Comparison of ENCODE assay signal across 1 cellular context in genomic region chr17:82022310-82022980, GRCh38.
TF ChIP-seq lines count a peak whose summit lies in the region.

CENPX (minus strand) TSS chr17:82022878; CDS start chr17:82022861, 17 bp downstream.

TF ChIP-seq in HEK293, 187 proteins besides CTCF, POLR2A, EP300 and RAD21 (continued from another document and continues in another):
- TF ChIP-seq ZNF23 (tag by site-specific recombination; IDR thresholded peaks at IDR 0.05; ENCODE audit: borderline replicate concordance) (no peak), ZNF830 (tag by site-specific recombination; IDR thresholded peaks at IDR 0.05; ENCODE audit: low read depth) (no peak), ZNF473 (tag by site-specific recombination; IDR thresholded peaks at IDR 0.05) (no peak), ZNF266 (tag by site-specific recombination; IDR thresholded peaks at IDR 0.05; ENCODE audit: low read depth) (no peak), ZNF704 (tag by site-specific recombination; IDR thresholded peaks at IDR 0.05) (0 out of 2 replicates have a peak, but pooled peaks have one; percentile 44), ATF2 (tag by site-specific recombination; IDR thresholded peaks at IDR 0.05; ENCODE audit: low read depth) (no peak), KLF10 (tag by site-specific recombination; IDR thresholded peaks at IDR 0.05) (no peak), ZNF600 (tag by site-specific recombination; IDR thresholded peaks at IDR 0.05) (peak; percentile 98), REPIN1 (tag by site-specific recombination; IDR thresholded peaks at IDR 0.05; ENCODE audit: low read depth) (no peak), EGR2 (tag by site-specific recombination; IDR thresholded peaks at IDR 0.05; ENCODE audit: low read depth) (peak; percentile 60; the same call in 1 of the 2 replicates), SETDB1 (IDR thresholded peaks at IDR 0.05; ENCODE audit: insufficient read length, low read length) (no peak), ZNF555 (tag by site-specific recombination; conservative IDR thresholded peaks at IDR 0.05) (no peak), ZIC2 (tag by site-specific recombination; IDR thresholded peaks at IDR 0.05) (no peak), ZNF114 (tag by site-specific recombination; IDR thresholded peaks at IDR 0.05) (no peak), ZNF433 (tag by site-specific recombination; IDR thresholded peaks at IDR 0.05; ENCODE audit: low read depth) (no peak), ZNF132 (tag by site-specific recombination; IDR thresholded peaks at IDR 0.05; ENCODE audit: borderline replicate concordance) (no peak), ZFHX2 (tag by site-specific recombination; conservative IDR thresholded peaks at IDR 0.05) (peak; percentile 60), ZBTB17 (tag by site-specific recombination; IDR thresholded peaks at IDR 0.05) (peak; percentile 34; the same call in 1 of the 2 replicates), ZNF175 (tag by site-specific recombination; IDR thresholded peaks at IDR 0.05) (no peak), ZNF645 (tag by site-specific recombination; IDR thresholded peaks at IDR 0.05) (peak; percentile 51; the same call in 1 of the 2 replicates), ZNF843 (tag by site-specific recombination; IDR thresholded peaks at IDR 0.05) (no peak), TRIM28 (IDR thresholded peaks at IDR 0.05; ENCODE audit: borderline replicate concordance, low read length) (no peak), RBAK (tag by site-specific recombination; IDR thresholded peaks at IDR 0.05) (no peak), YY2 (tag by site-specific recombination; IDR thresholded peaks at IDR 0.05) (0 out of 2 replicates have a peak, but pooled peaks have one; percentile 54), KLF9 (tag by site-specific recombination; IDR thresholded peaks at IDR 0.05; ENCODE audit: low read depth) (peak; percentile 91), ZNF354C (tag by site-specific recombination; IDR thresholded peaks at IDR 0.05; ENCODE audit: borderline replicate concordance, low read depth) (no peak), OVOL3 (tag by site-specific recombination; IDR thresholded peaks at IDR 0.05) (no peak), PRDM1 (tag by site-specific recombination; IDR thresholded peaks at IDR 0.05) (no peak), ZNF274 (IDR thresholded peaks at IDR 0.05; ENCODE audit: low read length) (no peak), ZNF274 (tag by site-specific recombination; IDR thresholded peaks at IDR 0.05; ENCODE audit: borderline replicate concordance) (no peak), ZNF335 (tag by site-specific recombination; conservative IDR thresholded peaks at IDR 0.05) (peak; percentile 57), ZNF155 (tag by site-specific recombination; IDR thresholded peaks at IDR 0.05) (no peak), TCF7L2 (IDR thresholded peaks at IDR 0.05; ENCODE audit: borderline replicate concordance, low read depth, low read length) (no peak), KLF16 (tag by site-specific recombination; IDR thresholded peaks at IDR 0.05) (peak; percentile 90; the same call in 1 of the 2 replicates), SALL2 (tag by site-specific recombination; IDR thresholded peaks at IDR 0.05; ENCODE audit: borderline replicate concordance) (no peak), ZNF239 (tag by site-specific recombination; IDR thresholded peaks at IDR 0.05) (no peak), HOXD13 (CRISPR knock-in tag; IDR thresholded peaks at IDR 0.05; ENCODE audit: borderline replicate concordance) (no peak), BCL11A (tag by site-specific recombination; IDR thresholded peaks at IDR 0.05; ENCODE audit: low read depth) (no peak; the same call in 1 of the 2 replicates), ZNF157 (tag by site-specific recombination; IDR thresholded peaks at IDR 0.05) (no peak), ZFP37 (tag by site-specific recombination; IDR thresholded peaks at IDR 0.05) (0 out of 2 replicates have a peak, but pooled peaks have one; percentile 19), ZNF776 (tag by site-specific recombination; IDR thresholded peaks at IDR 0.05; ENCODE audit: borderline replicate concordance) (no peak), ZSCAN30 (tag by site-specific recombination; IDR thresholded peaks at IDR 0.05) (no peak), ZNF610 (tag by site-specific recombination; IDR thresholded peaks at IDR 0.05; ENCODE audit: borderline replicate concordance) (0 out of 2 replicates have a peak, but pooled peaks have one; percentile 45), ZNF544 (tag by site-specific recombination; IDR thresholded peaks at IDR 0.05) (no peak), ZNF148 (tag by site-specific recombination; IDR thresholded peaks at IDR 0.05; ENCODE audit: borderline replicate concordance) (no peak), ZNF121 (tag by site-specific recombination; IDR thresholded peaks at IDR 0.05) (no peak)
- TF ChIP-seq, protein P1, sequence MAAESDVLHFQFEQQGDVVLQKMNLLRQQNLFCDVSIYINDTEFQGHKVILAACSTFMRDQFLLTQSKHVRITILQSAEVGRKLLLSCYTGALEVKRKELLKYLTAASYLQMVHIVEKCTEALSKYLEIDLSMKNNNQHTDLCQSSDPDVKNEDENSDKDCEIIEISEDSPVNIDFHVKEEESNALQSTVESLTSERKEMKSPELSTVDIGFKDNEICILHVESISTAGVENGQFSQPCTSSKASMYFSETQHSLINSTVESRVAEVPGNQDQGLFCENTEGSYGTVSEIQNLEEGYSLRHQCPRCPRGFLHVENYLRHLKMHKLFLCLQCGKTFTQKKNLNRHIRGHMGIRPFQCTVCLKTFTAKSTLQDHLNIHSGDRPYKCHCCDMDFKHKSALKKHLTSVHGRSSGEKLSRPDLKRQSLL (tag by site-specific recombination; IDR thresholded peaks at IDR 0.05) = peak; percentile 38; the same call in 1 of the 2 replicates
- TF ChIP-seq, protein P2, sequence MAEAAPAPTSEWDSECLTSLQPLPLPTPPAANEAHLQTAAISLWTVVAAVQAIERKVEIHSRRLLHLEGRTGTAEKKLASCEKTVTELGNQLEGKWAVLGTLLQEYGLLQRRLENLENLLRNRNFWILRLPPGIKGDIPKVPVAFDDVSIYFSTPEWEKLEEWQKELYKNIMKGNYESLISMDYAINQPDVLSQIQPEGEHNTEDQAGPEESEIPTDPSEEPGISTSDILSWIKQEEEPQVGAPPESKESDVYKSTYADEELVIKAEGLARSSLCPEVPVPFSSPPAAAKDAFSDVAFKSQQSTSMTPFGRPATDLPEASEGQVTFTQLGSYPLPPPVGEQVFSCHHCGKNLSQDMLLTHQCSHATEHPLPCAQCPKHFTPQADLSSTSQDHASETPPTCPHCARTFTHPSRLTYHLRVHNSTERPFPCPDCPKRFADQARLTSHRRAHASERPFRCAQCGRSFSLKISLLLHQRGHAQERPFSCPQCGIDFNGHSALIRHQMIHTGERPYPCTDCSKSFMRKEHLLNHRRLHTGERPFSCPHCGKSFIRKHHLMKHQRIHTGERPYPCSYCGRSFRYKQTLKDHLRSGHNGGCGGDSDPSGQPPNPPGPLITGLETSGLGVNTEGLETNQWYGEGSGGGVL (tag by site-specific recombination; IDR thresholded peaks at IDR 0.05) = no peak; the same call in 1 of the 2 replicates
- TF ChIP-seq, protein P3, sequence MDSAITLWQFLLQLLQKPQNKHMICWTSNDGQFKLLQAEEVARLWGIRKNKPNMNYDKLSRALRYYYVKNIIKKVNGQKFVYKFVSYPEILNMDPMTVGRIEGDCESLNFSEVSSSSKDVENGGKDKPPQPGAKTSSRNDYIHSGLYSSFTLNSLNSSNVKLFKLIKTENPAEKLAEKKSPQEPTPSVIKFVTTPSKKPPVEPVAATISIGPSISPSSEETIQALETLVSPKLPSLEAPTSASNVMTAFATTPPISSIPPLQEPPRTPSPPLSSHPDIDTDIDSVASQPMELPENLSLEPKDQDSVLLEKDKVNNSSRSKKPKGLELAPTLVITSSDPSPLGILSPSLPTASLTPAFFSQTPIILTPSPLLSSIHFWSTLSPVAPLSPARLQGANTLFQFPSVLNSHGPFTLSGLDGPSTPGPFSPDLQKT (IDR thresholded peaks at IDR 0.05; ENCODE audit: borderline replicate concordance, low read depth, low read length) = no peak
- TF ChIP-seq, protein P4, sequence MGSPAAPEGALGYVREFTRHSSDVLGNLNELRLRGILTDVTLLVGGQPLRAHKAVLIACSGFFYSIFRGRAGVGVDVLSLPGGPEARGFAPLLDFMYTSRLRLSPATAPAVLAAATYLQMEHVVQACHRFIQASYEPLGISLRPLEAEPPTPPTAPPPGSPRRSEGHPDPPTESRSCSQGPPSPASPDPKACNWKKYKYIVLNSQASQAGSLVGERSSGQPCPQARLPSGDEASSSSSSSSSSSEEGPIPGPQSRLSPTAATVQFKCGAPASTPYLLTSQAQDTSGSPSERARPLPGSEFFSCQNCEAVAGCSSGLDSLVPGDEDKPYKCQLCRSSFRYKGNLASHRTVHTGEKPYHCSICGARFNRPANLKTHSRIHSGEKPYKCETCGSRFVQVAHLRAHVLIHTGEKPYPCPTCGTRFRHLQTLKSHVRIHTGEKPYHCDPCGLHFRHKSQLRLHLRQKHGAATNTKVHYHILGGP (tag by site-specific recombination; IDR thresholded peaks at IDR 0.05) = no peak
- TF ChIP-seq, protein P5, sequence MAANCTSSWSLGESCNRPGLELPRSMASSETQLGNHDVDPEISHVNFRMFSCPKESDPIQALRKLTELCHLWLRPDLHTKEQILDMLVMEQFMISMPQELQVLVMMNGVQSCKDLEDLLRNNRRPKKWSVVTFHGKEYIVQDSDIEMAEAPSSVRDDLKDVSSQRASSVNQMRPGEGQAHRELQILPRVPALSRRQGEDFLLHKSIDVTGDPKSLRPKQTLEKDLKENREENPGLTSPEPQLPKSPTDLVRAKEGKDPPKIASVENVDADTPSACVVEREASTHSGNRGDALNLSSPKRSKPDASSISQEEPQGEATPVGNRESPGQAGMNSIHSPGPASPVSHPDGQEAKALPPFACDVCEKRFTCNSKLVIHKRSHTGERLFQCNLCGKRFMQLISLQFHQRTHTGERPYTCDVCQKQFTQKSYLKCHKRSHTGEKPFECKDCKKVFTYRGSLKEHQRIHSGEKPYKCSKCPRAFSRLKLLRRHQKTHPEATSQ (tag by site-specific recombination; IDR thresholded peaks at IDR 0.05) = peak; percentile 36; the same call in 1 of the 2 replicates
